ENCODE assay signal across 17 cellular contexts in the genomic region with DNA sequence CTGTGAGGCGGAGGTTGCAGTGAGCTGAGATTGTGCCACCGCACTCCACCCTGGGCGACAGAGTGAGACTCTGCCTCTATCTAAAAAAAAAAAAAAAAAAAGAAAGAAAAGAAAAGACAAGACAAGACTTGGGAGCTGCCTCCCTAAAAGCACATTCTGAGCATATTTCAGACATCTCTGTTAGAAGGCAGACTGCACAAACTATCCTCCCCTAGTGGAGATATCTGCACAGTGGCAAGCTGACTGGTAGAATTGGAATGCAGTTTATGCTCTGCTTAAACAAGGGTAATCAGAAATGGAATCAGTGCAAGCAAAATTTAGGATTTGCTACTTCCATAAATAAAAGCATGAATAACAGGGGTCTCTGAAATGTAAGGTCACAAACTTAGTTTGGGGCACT. TPM values are rescaled to one million over a fixed set of nuclear protein-coding genes. Genes with fewer than 3 reads are reported as not detected.
DNase-seq lines count a peak whose midpoint lies in the region; ATAC-seq, FAIRE-seq and TF ChIP-seq lines count a peak whose summit lies in the region.
"Had no signal": no experiment of that assay in that cellular context is flagged by ENCODE, and none has a peak within 500 bp of the region (broad histone marks: within the 10 kb centered on the region; RNA-seq: fewer than 3 reads in every experiment).

No MANE protein-coding gene starts in this region.

- no peak for FAIRE-seq in A549 (lab: Jason Lieb, UNC)

- ATAC-seq in A549 (peak; percentile 80 to 83; a peak in 5 of 6 replicates), GM18519 (IDR thresholded peaks at IDR 0.05; ENCODE audit: low FRiP score, unreplicated experiment) (no peak)
- ATAC-seq in activated CD8-positive, alpha-beta T cell treated with anti-CD3 and anti-CD28 coated beads, Interleukin-2, amount 10 ng/mL, durations not matched to agents 7 days and 5 days: no peak
- ATAC-seq: activated CD8-positive, alpha-beta T cell treated with anti-CD3 and anti-CD28 coated beads for 36 hours; left ventricle myocardium superior had no signal

- H3F3A ChIP-seq in neural progenitor cell (ENCODE audit: low read depth): no peaks in the 10 kb centered on the region

- H3K27ac Mint-ChIP-seq in activated CD8-positive, alpha-beta T cell treated with anti-CD3 and anti-CD28 coated beads, Interleukin-2, amount 10 ng/mL, durations not matched to agents 7 days and 5 days: no peak overlapping the region
- no peak overlapping the region for H3K27ac Mint-ChIP-seq in neural progenitor cell
- H3K27ac Mint-ChIP-seq: activated CD8-positive, alpha-beta T cell treated with anti-CD3 and anti-CD28 coated beads for 36 hours had no signal

- 96% methylated on average over 3 of the region's 3 CpGs for WGBS in A549 (ENCODE audit: missing lambda C conversion rate)

- H4K20me1 ChIP-seq in neural progenitor cell (ENCODE audit: low read depth): no peaks in the 10 kb centered on the region

- H3K27me3 ChIP-seq in adipocyte (replicated peaks; ENCODE audit: control insufficient read depth, insufficient read depth, low read length): peaks cover 21% of the 10 kb centered on the region
- no peaks in the 10 kb centered on the region for H3K27me3 ChIP-seq in neural progenitor cell
- H3K27me3 ChIP-seq: colonic mucosa, neutrophil had no signal

- no peak for TF ChIP-seq POLR2A in A549 (IDR thresholded peaks at IDR 0.05; ENCODE audit: low read length)

- POLR2A ChIA-PET in A549 (lab: Yijun Ruan, JAX): interaction anchor here (0.6 to 1.1 kb wide), 3 partner anchors 104 to 1244 kb away, joined by 4 to 6 read pairs (median 4); a partner anchor contains a TSS
- POLR2A ChIA-PET in activated CD8-positive, alpha-beta T cell treated with anti-CD3 and anti-CD28 coated beads, Interleukin-2, amount 10 ng/mL, durations not matched to agents 7 days and 5 days (lab: Charles Lee): no interaction called here

- no peak overlapping the region for H3K4me3 Mint-ChIP-seq in activated CD8-positive, alpha-beta T cell treated with anti-CD3 and anti-CD28 coated beads, Interleukin-2, amount 10 ng/mL, durations not matched to agents 7 days and 5 days
- no peak overlapping the region for H3K4me3 Mint-ChIP-seq in neural progenitor cell
- H3K4me3 Mint-ChIP-seq: activated CD8-positive, alpha-beta T cell treated with anti-CD3 and anti-CD28 coated beads for 36 hours had no signal

- H3K4me1 ChIP-seq in A549 (peaks cover 9% of the 10 kb centered on the region; the same call in 2 of the 3 replicates), adipocyte (ENCODE audit: control insufficient read depth, insufficient read depth, low read length) (peaks cover 9% of the 10 kb centered on the region), neural progenitor cell (no peaks in the 10 kb centered on the region)
- H3K4me1 ChIP-seq: colonic mucosa had no signal

- DNase-seq in A549 (ENCODE audit: low read depth in 1 of 2, low spot score in 1 of 2): no peak
- DNase-seq in HCEC 1CT: peak; percentile 45
- peak; percentile 58 for DNase-seq in adipocyte (ENCODE audit: low read depth)
- DNase-seq in foreskin melanocyte: peak; percentile 25
- no peak for DNase-seq in activated CD8-positive, alpha-beta T cell treated with anti-CD3 and anti-CD28 coated beads, Interleukin-2, amount 10 ng/mL, durations not matched to agents 7 days and 5 days
- DNase-seq in activated effector memory CD4-positive, alpha-beta T cell treated with Interleukin-2 at 50 U/mL for 16 hours: no peak
- no peak for DNase-seq in neural progenitor cell (ENCODE audit: low spot score)
- DNase-seq: activated CD8-positive, alpha-beta T cell treated with anti-CD3 and anti-CD28 coated beads for 36 hours; activated naive CD4-positive, alpha-beta T cell treated with Interleukin-2 at 50 U/mL for 16 hours; colonic mucosa; glutamatergic neuron; Kasumi-1; left ventricle myocardium superior; stimulated activated CD4-positive, alpha-beta T cell treated with anti-CD3 and anti-CD28 coated beads, Interleukin-15, amount 100 ng/mL, for 24 hours; T-helper 9 cell had no signal

- H3K4me3 ChIP-seq in A549 (no peak overlapping the region), adipocyte (ENCODE audit: low read length) (no peak overlapping the region), neural progenitor cell (no peak overlapping the region)
- H3K4me3 ChIP-seq: colonic mucosa had no signal

- CTCF ChIA-PET in A549 (lab: Yijun Ruan, JAX): interaction anchor here (0.6 to 1.8 kb wide), 5 partner anchors 11 to 92 kb away, joined by 3 to 7 read pairs (median 3); no protein-coding TSS in a partner anchor
- CTCF ChIA-PET in activated CD8-positive, alpha-beta T cell treated with anti-CD3 and anti-CD28 coated beads, Interleukin-2, amount 10 ng/mL, durations not matched to agents 7 days and 5 days (lab: Charles Lee): no interaction called here

- H3K36me3 ChIP-seq in adipocyte (ENCODE audit: control insufficient read depth, insufficient read depth, low read length, severe bottlenecking) (no peaks in the 10 kb centered on the region), neural progenitor cell (no peaks in the 10 kb centered on the region)
- H3K36me3 ChIP-seq: colonic mucosa, neutrophil had no signal

- H3K9ac ChIP-seq in adipocyte (ENCODE audit: low read length) (no peak overlapping the region), neural progenitor cell (no peak overlapping the region)

- TF ChIP-seq RAD21 in A549 (conservative IDR thresholded peaks at IDR 0.05 in 1 of 2, IDR thresholded peaks at IDR 0.05 in 1 of 2): 0 out of 5 replicates have a peak, but pooled peaks of 1 of the 2 experiments have one; percentile 10

- H3K9me3 Mint-ChIP-seq in activated CD8-positive, alpha-beta T cell treated with anti-CD3 and anti-CD28 coated beads, Interleukin-2, amount 10 ng/mL, durations not matched to agents 7 days and 5 days (ENCODE audit: insufficient read depth): no peaks in the 10 kb centered on the region
- H3K9me3 Mint-ChIP-seq in neural progenitor cell: no peaks in the 10 kb centered on the region
- H3K9me3 Mint-ChIP-seq: activated CD8-positive, alpha-beta T cell treated with anti-CD3 and anti-CD28 coated beads for 36 hours had no signal

- TF ChIP-seq EP300 in A549 (IDR thresholded peaks at IDR 0.05): no peak

- no peak overlapping the region for H3K4me2 ChIP-seq in A549
- no peak overlapping the region for H3K4me2 ChIP-seq in neural progenitor cell

- no peaks in the 10 kb centered on the region for H3K36me3 Mint-ChIP-seq in activated CD8-positive, alpha-beta T cell treated with anti-CD3 and anti-CD28 coated beads, Interleukin-2, amount 10 ng/mL, durations not matched to agents 7 days and 5 days (ENCODE audit: low read depth)
- peaks cover 6% of the 10 kb centered on the region for H3K36me3 Mint-ChIP-seq in neural progenitor cell

- no peak overlapping the region for H2AFZ ChIP-seq in neural progenitor cell (replicated peaks)

- H3K79me2 ChIP-seq in neural progenitor cell (ENCODE audit: low read depth): no peaks in the 10 kb centered on the region

- no peaks in the 10 kb centered on the region for H3K4me1 Mint-ChIP-seq in activated CD8-positive, alpha-beta T cell treated with anti-CD3 and anti-CD28 coated beads, Interleukin-2, amount 10 ng/mL, durations not matched to agents 7 days and 5 days (ENCODE audit: low read depth)
- H3K4me1 Mint-ChIP-seq in neural progenitor cell: peaks cover 2% of the 10 kb centered on the region

- H3K9me3 ChIP-seq in A549 (no peaks in the 10 kb centered on the region), adipocyte (ENCODE audit: control insufficient read depth, low read length) (no peaks in the 10 kb centered on the region), neural progenitor cell (ENCODE audit: low read depth) (no peaks in the 10 kb centered on the region)
- H3K9me3 ChIP-seq: colonic mucosa, neutrophil had no signal

- H3K27ac ChIP-seq in A549: peak overlapping the region in 1 of 2 experiments; percentile 0; a peak in 1 of 6 replicates
- no peak overlapping the region for H3K27ac ChIP-seq in neural progenitor cell
- H3K27ac ChIP-seq: colonic mucosa, neutrophil had no signal

- peaks cover 6% of the 10 kb centered on the region for H3K27me3 Mint-ChIP-seq in activated CD8-positive, alpha-beta T cell treated with anti-CD3 and anti-CD28 coated beads, Interleukin-2, amount 10 ng/mL, durations not matched to agents 7 days and 5 days (ENCODE audit: low read depth)
- peaks cover 3% of the 10 kb centered on the region for H3K27me3 Mint-ChIP-seq in neural progenitor cell (ENCODE audit: insufficient read depth, low read depth)
- H3K27me3 Mint-ChIP-seq: activated CD8-positive, alpha-beta T cell treated with anti-CD3 and anti-CD28 coated beads for 36 hours had no signal

- no peak for TF ChIP-seq CTCF in A549 (IDR thresholded peaks at IDR 0.05)
- TF ChIP-seq CTCF in neural progenitor cell (IDR thresholded peaks at IDR 0.05): no peak

TF ChIP-seq in A549, 52 proteins besides CTCF, POLR2A, EP300 and RAD21:
- TF ChIP-seq EHF (CRISPR knock-in tag; IDR thresholded peaks at IDR 0.05): no peak
- no peak for TF ChIP-seq FOSL2 (IDR thresholded peaks at IDR 0.05)
- TF ChIP-seq FOSL2 (CRISPR knock-in tag; IDR thresholded peaks at IDR 0.05): no peak
- TF ChIP-seq EHMT2 (IDR thresholded peaks at IDR 0.05; ENCODE audit: low read depth): no peak

RNA-seq across cellular contexts. Expression of a gene that starts 31.8 kb away (rescaled TPM):
- polyA plus RNA-seq in A549 (2011; rRNA removed): 16.3 and 18.7 TPM in 2 replicates
- polyA plus RNA-seq in A549 (2012; cell fraction: cytosol; rRNA removed): 10.3 and 12.7 TPM in 2 replicates
- polyA plus RNA-seq in A549 (2012; cell fraction: nucleus; rRNA removed): 3.6 and 4.9 TPM in 2 replicates
- polyA plus RNA-seq in A549 (2017; fragmentation: RNase III; extraction: RNeasy Plus Mini Kit Qiagen cat#74134 plus additional on column Dnase treatment): 8.1 to 10.5 TPM (median 9.9 TPM) in 3 replicates
- 14.7 and 15.0 TPM in 2 replicates for polyA minus RNA-seq in A549 (2011; rRNA and poly(A)+ RNA removed)
- under 1 TPM in 1 of 2 experiments, not detected in 1; 0.23 TPM for total RNA-seq in activated CD8-positive, alpha-beta T cell treated with anti-CD3 and anti-CD28 coated beads, Interleukin-2, amount 10 ng/mL, durations not matched to agents 7 days and 5 days
- total RNA-seq in neural progenitor cell (ENCODE audit: low replicate concordance): 14.9 and 20.7 TPM in 2 replicates
- total RNA-seq: left ventricle myocardium superior had no signal

Comparison
In these comparisons a context has a peak if more than half of its experiments do, and no peak if none do; other contexts are left out.
1. ATAC-seq: peak in A549 (2 of 2); none in GM18519 (single experiment) and activated CD8-positive, alpha-beta T cell treated with anti-CD3 and anti-CD28 coated beads, Interleukin-2, amount 10 ng/mL, durations not matched to agents 7 days and 5 days (single experiment).
2. DNase-seq: peak in HCEC 1CT (single experiment), adipocyte (single experiment) and foreskin melanocyte (single experiment); none in A549 (0 of 2), activated CD8-positive, alpha-beta T cell treated with anti-CD3 and anti-CD28 coated beads, Interleukin-2, amount 10 ng/mL, durations not matched to agents 7 days and 5 days (single experiment), activated effector memory CD4-positive, alpha-beta T cell treated with Interleukin-2 at 50 U/mL for 16 hours (single experiment) and neural progenitor cell (single experiment).
3. RNA of a gene that starts 31.8 kb away (total RNA-seq): 14.9 to 20.7 TPM in neural progenitor cell; 0.23 TPM in activated CD8-positive, alpha-beta T cell treated with anti-CD3 and anti-CD28 coated beads, Interleukin-2, amount 10 ng/mL, durations not matched to agents 7 days and 5 days; every median in the first group is over 10 times any median in the second.